In the genomic region with DNA sequence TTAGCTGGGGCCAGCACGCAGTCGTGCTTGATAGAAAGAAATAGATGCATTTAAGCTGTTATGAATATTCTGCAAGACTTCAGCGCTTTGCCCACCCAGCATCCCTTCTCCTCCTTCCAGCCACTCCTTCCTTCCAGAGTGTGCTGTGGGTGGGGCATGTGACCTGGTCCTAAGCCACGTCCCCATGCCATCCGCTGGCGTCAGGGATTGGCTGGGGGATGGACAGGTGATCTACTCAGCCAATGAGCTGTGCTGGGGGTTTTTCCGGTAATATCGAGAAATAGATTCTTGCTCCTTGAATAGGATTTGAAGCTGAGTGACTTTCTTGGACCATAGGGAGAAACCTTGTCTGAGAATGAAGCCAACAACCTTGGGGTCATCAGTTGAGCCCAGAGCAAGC, we compare ENCODE assay signal across 14 cellular contexts.
"Had no signal": no experiment of that assay in that cellular context is flagged by ENCODE, and none has a peak within 500 bp of the region (broad histone marks: within the 10 kb centered on the region; RNA-seq: fewer than 3 reads in every experiment).

No MANE protein-coding gene starts in this region.

- H3K27ac ChIP-seq: cardiac muscle cell, colonic mucosa, left ventricle myocardium inferior, thoracic aorta had no signal

- H3K27me3 ChIP-seq: cardiac muscle cell, colonic mucosa had no signal

- H3K4me1 ChIP-seq: colonic mucosa had no signal

- H3K4me3 ChIP-seq: cardiac muscle cell, colonic mucosa, left ventricle myocardium inferior, thoracic aorta had no signal

- DNase-seq: activated CD4-positive, alpha-beta T cell treated with anti-CD3 and anti-CD28 coated beads, Interleukin-2, amount 50 U/mL, for 48 hours; activated CD8-positive, alpha-beta memory T cell treated with anti-CD3 and anti-CD28 coated beads, Interleukin-2, amount 50 U/mL, for 48 hours; activated naive CD4-positive, alpha-beta T cell treated with Interleukin-2 at 50 U/mL for 16 hours; colonic mucosa; foreskin melanocyte; left ventricle myocardium inferior; stimulated activated CD4-positive, alpha-beta T cell treated with anti-CD3 and anti-CD28 coated beads, Interleukin-4, amount 100 ng/mL, for 1 hour; stimulated activated CD8-positive, alpha-beta memory T cell treated with anti-CD3 and anti-CD28 coated beads, Interleukin-4, amount 100 ng/mL, for 48 hours; stimulated activated naive CD8-positive, alpha-beta T cell treated with anti-CD3 and anti-CD28 coated beads, Interleukin-15, amount 100 ng/mL, for 72 hours; T-helper 2 cell had no signal

- FAIRE-seq: keratinocyte, urothelium cell line had no signal

- H3K9me3 ChIP-seq: colonic mucosa, left ventricle myocardium inferior, thoracic aorta had no signal

- H3K36me3 ChIP-seq: cardiac muscle cell, colonic mucosa, left ventricle myocardium inferior, thoracic aorta had no signal
